In the genomic region with DNA sequence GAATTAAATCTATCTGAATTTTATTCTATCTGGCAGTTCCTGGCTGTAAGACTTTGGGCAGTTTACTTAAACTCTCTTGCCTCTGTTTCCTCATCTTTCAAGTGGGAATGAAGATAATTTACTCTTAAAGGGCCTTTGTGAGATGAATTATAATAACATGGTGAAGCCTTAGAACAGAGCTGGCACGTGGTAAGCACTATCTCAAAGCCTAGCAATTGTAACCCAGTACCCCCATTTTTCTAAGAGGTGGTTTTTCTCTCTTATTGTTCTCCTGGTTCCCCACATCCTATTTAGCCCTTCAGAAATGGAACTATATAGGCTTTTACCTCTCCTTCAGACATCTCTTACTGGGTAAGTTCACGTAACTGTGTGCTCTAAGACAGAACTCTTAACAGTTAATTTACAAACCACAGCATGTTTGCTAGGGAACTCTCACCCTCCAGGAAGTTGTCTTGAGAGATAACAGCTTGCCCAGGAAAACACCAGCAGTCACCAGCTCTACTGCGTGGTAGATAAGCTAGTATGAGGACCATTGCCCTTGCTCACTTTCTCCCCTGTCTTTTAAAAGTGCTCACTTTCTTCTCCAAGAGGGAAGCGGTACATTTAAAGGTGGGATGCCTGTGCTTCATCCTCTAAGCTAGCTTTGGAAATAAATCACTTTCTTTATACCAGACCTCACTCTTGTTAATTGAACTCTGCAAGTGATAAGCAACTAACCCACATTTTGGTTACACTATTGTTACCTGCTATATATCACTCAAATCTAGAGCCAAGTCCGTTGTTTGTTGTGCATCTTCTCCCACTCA, we compare ENCODE assay signal across 18 cellular contexts. TPM values are rescaled to one million over a fixed set of nuclear protein-coding genes. Genes with fewer than 3 reads are reported as not detected.
A peak's percentile ranks its signal among the peaks of the same experiment; 100 is the strongest.
DNase-seq lines count a peak whose midpoint lies in the region; ATAC-seq, FAIRE-seq and TF ChIP-seq lines count a peak whose summit lies in the region.
"Had no signal": no experiment of that assay in that cellular context is flagged by ENCODE, and none has a peak within 500 bp of the region (broad histone marks: within the 10 kb centered on the region; RNA-seq: fewer than 3 reads in every experiment).

No MANE protein-coding gene starts in this region.

- TF ChIP-seq POLR2A in H54 (IDR thresholded peaks at IDR 0.05; ENCODE audit: low read depth, low read length) = no peak

- H3K4me1 Mint-ChIP-seq in activated CD8-positive, alpha-beta memory T cell treated with anti-CD3 and anti-CD28 coated beads, Interleukin-2, amount 10 ng/mL, durations not matched to agents 7 days and 5 days = peaks cover 19% of the 10 kb centered on the region
- H3K4me1 Mint-ChIP-seq in T-helper 1 cell treated with Interleukin-12 subunit alpha and Interleukin-12 subunit beta and Interleukin-4 antibody, amounts not matched to agents 30 μg/mL and 1 μg/mL, for 36 hours (ENCODE audit: low read depth) = peaks cover 16% of the 10 kb centered on the region

- TF ChIP-seq CTCF in foreskin fibroblast (IDR thresholded peaks at IDR 0.05; ENCODE audit: low read depth, low read length) = no peak

- peaks cover 4% of the 10 kb centered on the region for H3K27me3 Mint-ChIP-seq in activated CD8-positive, alpha-beta memory T cell treated with anti-CD3 and anti-CD28 coated beads, Interleukin-2, amount 10 ng/mL, durations not matched to agents 7 days and 5 days
- peaks cover 7% of the 10 kb centered on the region for H3K27me3 Mint-ChIP-seq in T-helper 1 cell treated with Interleukin-12 subunit alpha and Interleukin-12 subunit beta and Interleukin-4 antibody, amounts not matched to agents 30 μg/mL and 1 μg/mL, for 36 hours (ENCODE audit: low read depth)
- H3K27me3 Mint-ChIP-seq: dendritic cell treated with granulocyte-macrophage colony-stimulating factor and Interleukin-4, amounts not matched to agents 40 ng/mL and 50 ng/mL, for 4 days had no signal

- no peaks in the 10 kb centered on the region for H3K27me3 ChIP-seq in small intestine (ENCODE audit: control insufficient read depth in 2 of 2, insufficient read depth in 2 of 2, low read length in 2 of 2)
- H3K27me3 ChIP-seq: upper lobe of left lung had no signal

- H3K4me1 ChIP-seq in small intestine (ENCODE audit: control insufficient read depth in 2 of 2, insufficient read depth in 1 of 2, low read depth in 1 of 2, low read length in 1 of 2) = no peaks in the 10 kb centered on the region
- H3K4me1 ChIP-seq: A549 had no signal

- WGBS in small intestine, 3 donors = 5 to 11% (median 6%) methylated on average over 5 of the region's 5 CpGs

- H3K9me3 ChIP-seq in small intestine (ENCODE audit: control insufficient read depth, low read depth) = no peaks in the 10 kb centered on the region

- ATAC-seq in activated CD8-positive, alpha-beta memory T cell treated with anti-CD3 and anti-CD28 coated beads, Interleukin-2, amount 10 ng/mL, durations not matched to agents 7 days and 5 days = peak; percentile 61
- no peak for ATAC-seq in GM21390 (IDR thresholded peaks at IDR 0.05; ENCODE audit: unreplicated experiment)
- ATAC-seq: A549 had no signal

- H3K27ac ChIP-seq in small intestine (ENCODE audit: low read depth in 1 of 2, low read length in 1 of 2) = peak overlapping the region in 1 of 2 donors; percentile 29
- H3K27ac ChIP-seq: A549, upper lobe of left lung, WERI-Rb-1 had no signal

- peaks cover 2% of the 10 kb centered on the region for H3K9me3 Mint-ChIP-seq in activated CD8-positive, alpha-beta memory T cell treated with anti-CD3 and anti-CD28 coated beads, Interleukin-2, amount 10 ng/mL, durations not matched to agents 7 days and 5 days (ENCODE audit: low read depth)
- no peaks in the 10 kb centered on the region for H3K9me3 Mint-ChIP-seq in T-helper 1 cell treated with Interleukin-12 subunit alpha and Interleukin-12 subunit beta and Interleukin-4 antibody, amounts not matched to agents 30 μg/mL and 1 μg/mL, for 36 hours
- H3K9me3 Mint-ChIP-seq: H9 had no signal

- DNase-seq in activated CD8-positive, alpha-beta memory T cell treated with anti-CD3 and anti-CD28 coated beads, Interleukin-2, amount 10 ng/mL, durations not matched to agents 7 days and 5 days = no peak
- DNase-seq in activated CD8-positive, alpha-beta memory T cell treated with anti-CD3 and anti-CD28 coated beads, Interleukin-2, amount 50 U/mL, for 48 hours = no peak
- DNase-seq in central memory CD4-positive, alpha-beta T cell = peak; percentile 46
- DNase-seq in small intestine (peak; percentile 52), foreskin fibroblast (no peak), H54 (ENCODE audit: insufficient read length, low spot score) (no peak)
- DNase-seq: H9, NCI-H1105 treated with DMSO at 0.1 percent for 48 hours, NCI-H526 treated with DMSO at 0.1 percent for 48 hours, upper lobe of left lung, WERI-Rb-1 had no signal

- no peak overlapping the region for H3K4me3 ChIP-seq in small intestine (ENCODE audit: low read depth in 1 of 2, low read length in 2 of 2)
- no peak overlapping the region for H3K4me3 ChIP-seq in foreskin fibroblast (ENCODE audit: low read depth in 1 of 2, low read length in 2 of 2)
- H3K4me3 ChIP-seq: A549, skin epidermis, upper lobe of left lung had no signal

- no peak overlapping the region for H3K4me3 Mint-ChIP-seq in activated CD8-positive, alpha-beta memory T cell treated with anti-CD3 and anti-CD28 coated beads, Interleukin-2, amount 10 ng/mL, durations not matched to agents 7 days and 5 days
- peak overlapping the region; percentile 36 for H3K4me3 Mint-ChIP-seq in T-helper 1 cell treated with Interleukin-12 subunit alpha and Interleukin-12 subunit beta and Interleukin-4 antibody, amounts not matched to agents 30 μg/mL and 1 μg/mL, for 36 hours
- H3K4me3 Mint-ChIP-seq: dendritic cell treated with granulocyte-macrophage colony-stimulating factor and Interleukin-4, amounts not matched to agents 40 ng/mL and 50 ng/mL, for 4 days; H9; nephron had no signal

- no peak for FAIRE-seq in small intestine (lab: Jason Lieb, UNC)
- no peak for FAIRE-seq in H54 (lab: Jason Lieb, UNC)
- FAIRE-seq: A549, keratinocyte had no signal

- peak overlapping the region; percentile 56 for H3K27ac Mint-ChIP-seq in activated CD8-positive, alpha-beta memory T cell treated with anti-CD3 and anti-CD28 coated beads, Interleukin-2, amount 10 ng/mL, durations not matched to agents 7 days and 5 days
- no peak overlapping the region for H3K27ac Mint-ChIP-seq in T-helper 1 cell treated with Interleukin-12 subunit alpha and Interleukin-12 subunit beta and Interleukin-4 antibody, amounts not matched to agents 30 μg/mL and 1 μg/mL, for 36 hours
- H3K27ac Mint-ChIP-seq: dendritic cell treated with granulocyte-macrophage colony-stimulating factor and Interleukin-4, amounts not matched to agents 40 ng/mL and 50 ng/mL, for 4 days; H9; nephron had no signal

- no peaks in the 10 kb centered on the region for H3K36me3 Mint-ChIP-seq in activated CD8-positive, alpha-beta memory T cell treated with anti-CD3 and anti-CD28 coated beads, Interleukin-2, amount 10 ng/mL, durations not matched to agents 7 days and 5 days
- H3K36me3 Mint-ChIP-seq in T-helper 1 cell treated with Interleukin-12 subunit alpha and Interleukin-12 subunit beta and Interleukin-4 antibody, amounts not matched to agents 30 μg/mL and 1 μg/mL, for 36 hours (ENCODE audit: low read depth) = no peaks in the 10 kb centered on the region

- CTCF ChIA-PET in activated CD8-positive, alpha-beta memory T cell treated with anti-CD3 and anti-CD28 coated beads, Interleukin-2, amount 10 ng/mL, durations not matched to agents 7 days and 5 days (lab: Charles Lee) = interaction anchor here (1.2 kb wide), 1 partner anchor 9 kb away, joined by 7 read pairs; no protein-coding TSS in a partner anchor

- no peaks in the 10 kb centered on the region for H3K36me3 ChIP-seq in small intestine (ENCODE audit: control insufficient read depth in 2 of 2, insufficient read depth in 2 of 2, low read length in 2 of 2)
- H3K36me3 ChIP-seq: upper lobe of left lung, WERI-Rb-1 had no signal

RNA-seq across cellular contexts. Expression of a gene that starts 12.4 kb away (rescaled TPM):
- 10 to 100 TPM; 39.8 to 42.5 TPM for total RNA-seq in activated CD8-positive, alpha-beta memory T cell treated with anti-CD3 and anti-CD28 coated beads, Interleukin-2, amount 10 ng/mL, durations not matched to agents 7 days and 5 days
- polyA plus RNA-seq in small intestine = 10 to 100 TPM; 26.6 to 33.8 (median 32.4) TPM

Comparison
In these comparisons a context has a peak if more than half of its experiments do, and no peak if none do; other contexts are left out.
1. DNase-seq: peak in central memory CD4-positive, alpha-beta T cell (single experiment) and small intestine (single experiment); none in activated CD8-positive, alpha-beta memory T cell treated with anti-CD3 and anti-CD28 coated beads, Interleukin-2, amount 10 ng/mL, durations not matched to agents 7 days and 5 days (single experiment), activated CD8-positive, alpha-beta memory T cell treated with anti-CD3 and anti-CD28 coated beads, Interleukin-2, amount 50 U/mL, for 48 hours (single experiment), foreskin fibroblast (0 of 2) and H54 (single experiment).